In the genomic region with DNA sequence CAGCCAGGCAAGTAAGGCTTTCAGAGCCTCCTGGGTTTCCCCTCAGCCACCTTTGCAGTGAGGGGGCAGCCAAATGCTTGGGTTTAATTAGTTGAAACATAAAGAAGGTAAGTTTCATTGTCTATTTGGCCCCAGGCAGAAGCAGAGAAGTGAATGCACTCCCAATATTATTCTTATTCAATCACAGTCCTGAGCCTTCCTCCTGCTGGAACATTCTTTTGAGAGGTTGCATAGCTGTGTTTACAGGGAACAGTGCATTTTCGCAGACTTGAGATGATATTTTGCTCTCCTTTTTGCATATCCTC, we compare ENCODE assay signal across 1 cellular context.
TF ChIP-seq lines count a peak whose summit lies in the region.

No MANE protein-coding gene starts in this region.

TF ChIP-seq in GM12878, 131 proteins besides CTCF, POLR2A, EP300 and RAD21 (continued from another document):
- TF ChIP-seq CUX1 (IDR thresholded peaks at IDR 0.05; ENCODE audit: insufficient replicate concordance, low read depth, low read length) (no peak), RCOR1 (conservative IDR thresholded peaks at IDR 0.05; ENCODE audit: low read depth, low read length) (no peak), KLF5 (IDR thresholded peaks at IDR 0.05; ENCODE audit: partially characterized antibody) (no peak), MTA2 (IDR thresholded peaks at IDR 0.05; ENCODE audit: low read depth) (0 out of 2 replicates have a peak, but pooled peaks have one; percentile 70), SREBF1 (IDR thresholded peaks at IDR 0.05; ENCODE audit: low read length) (no peak), EGR1 (IDR thresholded peaks at IDR 0.05; ENCODE audit: borderline replicate concordance in 1 of 2, low read depth in 2 of 2, low read length in 2 of 2) (0 out of 3 replicates have a peak, but pooled peaks of 1 of the 2 experiments have one; percentile 15), IKZF1 (conservative IDR thresholded peaks at IDR 0.05) (peak; percentile 1; the same call in 1 of the 2 replicates)
